ENCODE assay signal across 17 cellular contexts in genomic region chr2:67054725-67055124, GRCh38.
"Had no signal": no experiment of that assay in that cellular context is flagged by ENCODE, and none has a peak within 500 bp of the region (broad histone marks: within the 10 kb centered on the region; RNA-seq: fewer than 3 reads in every experiment).

No MANE protein-coding gene starts in this region.

- H3K4me3 Mint-ChIP-seq: dendritic cell treated with granulocyte-macrophage colony-stimulating factor and Interleukin-4, amounts not matched to agents 40 ng/mL and 50 ng/mL, for 4 days; neural crest cell; stimulated activated naive CD8-positive, alpha-beta T cell treated with anti-CD3 and anti-CD28 coated beads, Interleukin-15, amount 100 ng/mL, for 72 hours had no signal

- H3K36me3 ChIP-seq: heart left ventricle, lower lobe of right lung, sigmoid colon, spleen had no signal

- H3K4me1 ChIP-seq: foreskin keratinocyte, heart left ventricle, lower lobe of right lung, spleen had no signal

- H3K27me3 ChIP-seq: foreskin keratinocyte, heart left ventricle, sigmoid colon, spleen had no signal

- H3K9me3 Mint-ChIP-seq: stimulated activated naive CD8-positive, alpha-beta T cell treated with anti-CD3 and anti-CD28 coated beads, Interleukin-15, amount 100 ng/mL, for 72 hours had no signal

- DNase-seq: activated CD4-positive, alpha-beta T cell treated with anti-CD3 and anti-CD28 coated beads for 1 hour; activated CD4-positive, alpha-beta T cell treated with anti-CD3 and anti-CD28 coated beads, Interleukin-2, amount 50 U/mL, for 4 hours; activated naive CD4-positive, alpha-beta T cell treated with Interleukin-2 at 50 U/mL for 16 hours; activated T-cell treated with anti-CD3 and anti-CD28 coated beads for 4 hours; aorta; effector memory CD4-positive, alpha-beta T cell; foreskin keratinocyte; heart left ventricle; left cardiac atrium; lower lobe of right lung; midbrain; sigmoid colon; spleen; stimulated activated CD4-positive, alpha-beta T cell treated with anti-CD3 and anti-CD28 coated beads, Interleukin-1b, Interleukin-23, amount 100 ng/mL, for 48 hours; stimulated activated naive CD8-positive, alpha-beta T cell treated with anti-CD3 and anti-CD28 coated beads, Interleukin-15, amount 100 ng/mL, for 72 hours had no signal

- H3K27ac ChIP-seq: foreskin keratinocyte, heart left ventricle, lower lobe of right lung, spleen had no signal

- H3K4me1 Mint-ChIP-seq: stimulated activated naive CD8-positive, alpha-beta T cell treated with anti-CD3 and anti-CD28 coated beads, Interleukin-15, amount 100 ng/mL, for 72 hours had no signal

- H3K27me3 Mint-ChIP-seq: dendritic cell treated with granulocyte-macrophage colony-stimulating factor and Interleukin-4, amounts not matched to agents 40 ng/mL and 50 ng/mL, for 4 days; stimulated activated naive CD8-positive, alpha-beta T cell treated with anti-CD3 and anti-CD28 coated beads, Interleukin-15, amount 100 ng/mL, for 72 hours had no signal

- H3K9me3 ChIP-seq: lower lobe of right lung, sigmoid colon, spleen had no signal

- H3K27ac Mint-ChIP-seq: dendritic cell treated with granulocyte-macrophage colony-stimulating factor and Interleukin-4, amounts not matched to agents 40 ng/mL and 50 ng/mL, for 4 days; stimulated activated naive CD8-positive, alpha-beta T cell treated with anti-CD3 and anti-CD28 coated beads, Interleukin-15, amount 100 ng/mL, for 72 hours had no signal

- ATAC-seq: foreskin keratinocyte; heart left ventricle; left cardiac atrium; lower lobe of right lung; stimulated activated naive CD8-positive, alpha-beta T cell treated with anti-CD3 and anti-CD28 coated beads, Interleukin-15, amount 100 ng/mL, for 72 hours had no signal

- H3K4me3 ChIP-seq: heart left ventricle, lower lobe of right lung, sigmoid colon, spleen had no signal
